ENCODE assay signal across 8 cellular contexts in the genomic region with DNA sequence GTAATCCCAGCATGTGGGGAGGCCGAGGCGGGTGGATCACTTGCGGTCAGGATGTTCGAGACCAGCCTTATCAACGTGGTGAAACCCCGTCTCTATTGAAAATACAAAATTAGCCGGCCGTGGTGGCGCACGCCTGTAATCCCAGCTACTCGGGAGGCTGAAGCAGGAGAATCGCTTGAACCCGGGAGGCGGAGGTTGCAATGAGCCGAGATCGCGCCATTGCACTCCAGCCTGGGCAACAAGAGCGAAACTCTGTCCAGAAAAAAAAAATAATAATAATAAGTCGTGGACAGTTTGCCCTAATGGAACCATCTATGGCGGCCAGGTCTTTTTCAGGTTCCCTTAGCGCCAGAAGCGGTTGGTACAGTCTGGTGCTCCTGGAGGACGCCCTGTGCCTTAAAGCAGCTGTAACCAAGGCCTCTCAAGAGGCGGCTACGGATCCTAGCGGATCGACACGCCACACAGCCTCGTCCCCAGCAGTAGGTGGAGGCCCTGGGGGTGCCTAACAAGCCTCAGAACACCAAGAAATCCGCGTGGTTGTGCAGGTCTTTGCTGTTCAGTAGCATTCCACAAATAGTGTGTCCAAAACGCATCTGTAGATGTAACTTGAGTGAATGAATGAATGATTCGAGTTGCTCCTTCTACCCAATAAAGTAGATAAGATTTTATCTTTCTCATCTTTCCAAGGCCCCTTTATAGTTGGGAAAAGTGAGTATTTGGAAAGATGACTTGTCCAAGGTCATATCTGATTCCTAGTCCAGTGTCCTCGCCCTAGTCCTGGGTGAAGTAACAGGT. TPM values are rescaled to one million over a fixed set of nuclear protein-coding genes. Genes with fewer than 3 reads are reported as not detected.
DNase-seq lines count a peak whose midpoint lies in the region; ATAC-seq and TF ChIP-seq lines count a peak whose summit lies in the region.

No MANE protein-coding gene starts in this region.

- peak overlapping the region; percentile 59 for H3K27ac ChIP-seq in brain microvascular endothelial cell
- H3K27ac ChIP-seq in lower lobe of right lung: peak overlapping the region; percentile 85
- peak overlapping the region; percentile 88 to 94 (median 92) for H3K27ac ChIP-seq in upper lobe of left lung

- H3K9me3 ChIP-seq in MG63 (no peaks in the 10 kb centered on the region), lower lobe of right lung (no peaks in the 10 kb centered on the region), upper lobe of left lung (no peaks in the 10 kb centered on the region)

- H3K36me3 ChIP-seq in BJ (ENCODE audit: control insufficient read depth, insufficient read depth, low read length) (peaks cover 10% of the 10 kb centered on the region), MG63 (peaks cover 54% of the 10 kb centered on the region), brain microvascular endothelial cell (replicated peaks) (peaks cover 27% of the 10 kb centered on the region), lower lobe of right lung (peaks cover 33% of the 10 kb centered on the region), upper lobe of left lung (peaks cover 4 to 30% (median 17%) of the 10 kb centered on the region in 4 donors)

- TF ChIP-seq EP300 in upper lobe of left lung (IDR thresholded peaks at IDR 0.05): no peak

- DNase-seq in BJ (ENCODE audit: low read depth) (no peak), MG63 (no peak), brain microvascular endothelial cell (peak; percentile 28), lower lobe of right lung (no peak), upper lobe of left lung (no peak), GM19238 (ENCODE audit: insufficient read length, low spot score) (no peak)

- in situ Hi-C loops in brain microvascular endothelial cell (cut with HindIII; ENCODE audit: low pct_ligation_motif_present, low sequenced_read_pairs): no loop called here

- CTCF ChIA-PET in BJ (lab: Yijun Ruan, JAX): interaction anchor here (0.6 to 2.4 kb wide), 2 partner anchors 20 to 127 kb away, joined by 4 to 6 read pairs; no protein-coding TSS in a partner anchor

- H3K4me1 ChIP-seq in lower lobe of right lung: peaks cover 37% of the 10 kb centered on the region
- peaks cover 30 to 50% (median 38%) of the 10 kb centered on the region in 4 donors for H3K4me1 ChIP-seq in upper lobe of left lung

- TF ChIP-seq POLR2A in upper lobe of left lung (IDR thresholded peaks at IDR 0.05): no peak

- 16 to 18% methylated on average over 22 to 30 of the region's 34 CpGs for WGBS in upper lobe of left lung, 2 donors

- TF ChIP-seq CTCF in BJ (IDR thresholded peaks at IDR 0.05; ENCODE audit: insufficient read depth, low read depth, low read length) (no peak), brain microvascular endothelial cell (IDR thresholded peaks at IDR 0.05; ENCODE audit: low read depth, low read length, missing control alignments) (no peak), lower lobe of right lung (IDR thresholded peaks at IDR 0.05) (no peak), upper lobe of left lung (IDR thresholded peaks at IDR 0.05) (no peak)

- intact Hi-C loops in lower lobe of right lung (cut with DNase I): no loop called here

- H3K27me3 ChIP-seq in BJ (ENCODE audit: control insufficient read depth, insufficient read depth, low read length): no peaks in the 10 kb centered on the region
- H3K27me3 ChIP-seq in MG63: no peaks in the 10 kb centered on the region
- H3K27me3 ChIP-seq in brain microvascular endothelial cell (replicated peaks): no peaks in the 10 kb centered on the region
- no peaks in the 10 kb centered on the region for H3K27me3 ChIP-seq in lower lobe of right lung (ENCODE audit: low read depth)
- no peaks in the 10 kb centered on the region for H3K27me3 ChIP-seq in upper lobe of left lung

- ATAC-seq in lower lobe of right lung: peak; percentile 4 to 11
- ATAC-seq in upper lobe of left lung (ENCODE audit: low FRiP score in 2 of 2): peak in 1 of 2 donors; percentile 6
- no peak for ATAC-seq in HG02678 (IDR thresholded peaks at IDR 0.05; ENCODE audit: unreplicated experiment)
- no peak for ATAC-seq in GM21423 (IDR thresholded peaks at IDR 0.05; ENCODE audit: unreplicated experiment)

- POLR2A ChIA-PET in BJ (lab: Charles Lee): no interaction called here

- H3K4me3 ChIP-seq in BJ (ENCODE audit: low read depth, low read length) (peak overlapping the region; percentile 90), MG63 (peak overlapping the region; percentile 97), brain microvascular endothelial cell (ENCODE audit: low read depth, low read length) (peak overlapping the region; percentile 92), lower lobe of right lung (peak overlapping the region; percentile 87), upper lobe of left lung (peak overlapping the region; percentile 72 to 97 (median 92))

RNA-seq across cellular contexts. Expression of a gene that starts 1.0 kb away (rescaled TPM):
- 528 and 710 TPM in 2 replicates for polyA plus RNA-seq in BJ (2011; rRNA removed)
- 209 and 323 TPM in 2 replicates for polyA minus RNA-seq in BJ (2011; rRNA and poly(A)+ RNA removed)
- total RNA-seq in MG63 (2014; rRNA removed; shearing (Covaris generic); ENCODE audit: low replicate concordance): 577 and 749 TPM in 2 replicates
- total RNA-seq in lower lobe of right lung (133 TPM), upper lobe of left lung (100 to 1,000 TPM in 5 of 6 donors, 10 to 100 TPM in 1; 55.5 to 184 (median 137) TPM)

RNA-seq across cellular contexts. Expression of a gene that starts 18.8 kb away (rescaled TPM):
- 49.4 and 58.9 TPM in 2 replicates for polyA plus RNA-seq in BJ (2011; rRNA removed)
- 19.3 and 31.3 TPM in 2 replicates for polyA minus RNA-seq in BJ (2011; rRNA and poly(A)+ RNA removed)
- total RNA-seq in MG63 (2014; rRNA removed; shearing (Covaris generic); ENCODE audit: low replicate concordance): 42.8 and 45.6 TPM in 2 replicates
- total RNA-seq in lower lobe of right lung (31.0 TPM), upper lobe of left lung (10 to 100 TPM; 19.5 to 30.4 (median 28.1) TPM)

RNA-seq across cellular contexts. Expression of a gene that starts 19.0 kb away (rescaled TPM):
- polyA plus RNA-seq in BJ (2011; rRNA removed): 89.3 and 101 TPM in 2 replicates
- 64.7 and 95.9 TPM in 2 replicates for polyA minus RNA-seq in BJ (2011; rRNA and poly(A)+ RNA removed)
- 40.4 and 41.5 TPM in 2 replicates for total RNA-seq in MG63 (2014; rRNA removed; shearing (Covaris generic); ENCODE audit: low replicate concordance)
- total RNA-seq in lower lobe of right lung (56.5 TPM), upper lobe of left lung (10 to 100 TPM; 40.0 to 84.7 (median 60.1) TPM)

RNA-seq across cellular contexts. Expression of a gene that starts 25.8 kb away (rescaled TPM):
- 9.3 and 16.3 TPM in 2 replicates for polyA plus RNA-seq in BJ (2011; rRNA removed)
- polyA minus RNA-seq in BJ (2011; rRNA and poly(A)+ RNA removed): 15.4 and 21.1 TPM in 2 replicates
- 19.0 and 34.7 TPM in 2 replicates for total RNA-seq in MG63 (2014; rRNA removed; shearing (Covaris generic); ENCODE audit: low replicate concordance)
- total RNA-seq in lower lobe of right lung (24.0 TPM), upper lobe of left lung (10 to 100 TPM; 20.4 to 38.2 (median 28.9) TPM)

Comparison
In these comparisons a context has a peak if more than half of its experiments do, and no peak if none do; other contexts are left out.
1. ATAC-seq: peak in lower lobe of right lung (2 of 2); none in HG02678 (single experiment) and GM21423 (single experiment).
2. Peak in every context shown above with its lines, with median percentiles within 50 percentile points of each other: H3K4me3 ChIP-seq and H3K27ac ChIP-seq.